Comparison of ENCODE assay signal across 18 cellular contexts in the genomic region with DNA sequence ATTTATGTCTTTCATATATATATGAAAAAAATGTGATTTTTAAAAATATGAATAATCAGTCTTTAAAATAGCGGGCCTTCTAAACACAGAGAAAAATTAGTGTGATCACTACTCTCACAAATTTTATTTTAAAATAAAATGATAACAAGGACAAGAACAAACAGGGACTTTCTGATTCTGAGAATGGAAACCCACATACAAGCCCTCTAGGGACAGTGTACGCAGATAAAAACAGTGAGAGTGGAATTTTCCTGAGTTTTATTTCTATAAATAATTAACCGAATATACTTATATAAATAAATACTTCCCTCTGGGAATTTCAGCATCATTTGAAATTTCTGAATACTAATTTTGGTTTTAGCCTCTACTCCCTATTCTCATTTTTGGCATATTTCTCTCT.
"Had no signal": no experiment of that assay in that cellular context is flagged by ENCODE, and none has a peak within 500 bp of the region (broad histone marks: within the 10 kb centered on the region; RNA-seq: fewer than 3 reads in every experiment).

No MANE protein-coding gene starts in this region.

- H3K9me3 ChIP-seq: neutrophil, ovary, prostate gland, transverse colon had no signal

- H3K27ac Mint-ChIP-seq: activated naive CD8-positive, alpha-beta T cell treated with anti-CD3 and anti-CD28 coated beads, Interleukin-2, amount 10 ng/mL, durations not matched to agents 7 days and 5 days; dendritic cell treated with granulocyte-macrophage colony-stimulating factor and Interleukin-4, amounts not matched to agents 40 ng/mL and 50 ng/mL, for 4 days; nephron; stimulated activated naive CD8-positive, alpha-beta T cell treated with anti-CD3 and anti-CD28 coated beads, Interleukin-15, Interleukin-2, amounts not matched to agents 100 ng/mL and 50 ng/mL, for 24 hours had no signal

- H3K36me3 ChIP-seq: neutrophil, ovary, prostate gland, transverse colon had no signal

- H3K27me3 Mint-ChIP-seq: activated naive CD8-positive, alpha-beta T cell treated with anti-CD3 and anti-CD28 coated beads, Interleukin-2, amount 10 ng/mL, durations not matched to agents 7 days and 5 days; dendritic cell treated with granulocyte-macrophage colony-stimulating factor and Interleukin-4, amounts not matched to agents 40 ng/mL and 50 ng/mL, for 4 days; stimulated activated naive CD8-positive, alpha-beta T cell treated with anti-CD3 and anti-CD28 coated beads, Interleukin-15, Interleukin-2, amounts not matched to agents 100 ng/mL and 50 ng/mL, for 24 hours had no signal

- H3K27me3 ChIP-seq: hepatocyte, neutrophil, ovary, transverse colon had no signal

- H3K4me1 Mint-ChIP-seq: nephron had no signal

- H3K27ac ChIP-seq: hepatocyte, neutrophil, prostate gland, transverse colon had no signal

- H3K4me3 ChIP-seq: hepatocyte, ovary, prostate gland, transverse colon had no signal

- H3K4me3 Mint-ChIP-seq: activated naive CD8-positive, alpha-beta T cell treated with anti-CD3 and anti-CD28 coated beads, Interleukin-2, amount 10 ng/mL, durations not matched to agents 7 days and 5 days; activated T-helper 1 cell treated with anti-CD3 and anti-CD28 coated beads, Interleukin-12 subunit alpha, Interleukin-12 subunit beta, Interleukin-2, Interleukin-4 antibody, amounts not matched to agents 30 ng/mL and 10 ng/mL and 1 ng/mL, durations not matched to agents 14 hours and 24 hours and 36 hours; dendritic cell treated with granulocyte-macrophage colony-stimulating factor and Interleukin-4, amounts not matched to agents 40 ng/mL and 50 ng/mL, for 4 days; nephron; stimulated activated naive CD8-positive, alpha-beta T cell treated with anti-CD3 and anti-CD28 coated beads, Interleukin-15, Interleukin-2, amounts not matched to agents 100 ng/mL and 50 ng/mL, for 24 hours had no signal

- H3K4me1 ChIP-seq: prostate gland had no signal

- DNase-seq: activated CD4-positive, alpha-beta T cell treated with anti-CD3 and anti-CD28 coated beads for 1 hour; activated gamma-delta T cell treated with Interleukin-2 at 50 U/mL for 16 hours; activated naive CD8-positive, alpha-beta T cell treated with anti-CD3 and anti-CD28 coated beads, Interleukin-2, amount 10 ng/mL, durations not matched to agents 7 days and 5 days; amygdala; effector CD4-positive, alpha-beta T cell; foreskin fibroblast; midbrain; ovary; stimulated activated CD4-positive, alpha-beta T cell treated with anti-CD3 and anti-CD28 coated beads, Interleukin-4, amount 100 ng/mL, for 24 hours; T-helper 9 cell; transverse colon had no signal
